Comparison of ENCODE assay signal across 1 cellular context in the genomic region with DNA sequence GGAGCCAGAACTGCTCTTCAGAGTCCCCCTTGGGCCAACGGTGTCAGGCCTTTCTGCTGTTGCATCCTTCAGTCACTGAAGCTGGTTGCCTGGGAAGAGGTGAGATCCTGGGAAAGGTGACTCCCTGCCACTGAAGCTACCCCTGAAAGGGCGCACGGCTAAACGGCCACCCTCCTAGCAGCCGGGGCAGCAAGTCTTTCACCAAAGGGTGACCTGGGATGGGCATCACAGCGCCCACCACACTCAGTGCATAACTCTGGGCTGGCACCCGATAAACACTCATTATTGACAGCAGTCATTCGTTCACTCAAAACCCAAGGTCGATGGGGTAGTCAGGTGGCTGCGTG.
TF ChIP-seq lines count a peak whose summit lies in the region.

No MANE protein-coding gene starts in this region.

TF ChIP-seq in K562, 482 proteins besides CTCF, POLR2A, EP300 and RAD21:
- TF ChIP-seq MECOM (CRISPR knock-in tag; IDR thresholded peaks at IDR 0.05) (0 out of 2 replicates have a peak, but pooled peaks have one; percentile 10), ZNF232 (CRISPR knock-in tag; IDR thresholded peaks at IDR 0.05) (no peak), ZNF24 (IDR thresholded peaks at IDR 0.05) (peak; percentile 71; the same call in 1 of the 2 replicates), CTBP1 (IDR thresholded peaks at IDR 0.05; ENCODE audit: borderline replicate concordance) (no peak), GTF2A2 (tag; IDR thresholded peaks at IDR 0.05) (peak; percentile 43; the same call in 1 of the 2 replicates), JUN (IDR thresholded peaks at IDR 0.05; ENCODE audit: borderline replicate concordance, low read depth, low read length) (no peak), JUN (CRISPR knock-in tag; IDR thresholded peaks at IDR 0.05; ENCODE audit: borderline replicate concordance) (no peak), ZFPM2 (CRISPR knock-in tag; IDR thresholded peaks at IDR 0.05) (no peak), JUND (IDR thresholded peaks at IDR 0.05; ENCODE audit: borderline replicate concordance, low read depth, low read length) (no peak), JUND (tag; IDR thresholded peaks at IDR 0.05; ENCODE audit: borderline replicate concordance, low read depth, low read length) (0 out of 3 replicates have a peak, but pooled peaks have one; percentile 1), NFXL1 (CRISPR knock-in tag; IDR thresholded peaks at IDR 0.05) (0 out of 2 replicates have a peak, but pooled peaks have one; percentile 39), ZNF695 (CRISPR knock-in tag; IDR thresholded peaks at IDR 0.05) (0 out of 2 replicates have a peak, but pooled peaks have one; percentile 14), HDGF (IDR thresholded peaks at IDR 0.05) (peak; percentile 15; the same call in 1 of the 2 replicates)
- TF ChIP-seq, protein P1, sequence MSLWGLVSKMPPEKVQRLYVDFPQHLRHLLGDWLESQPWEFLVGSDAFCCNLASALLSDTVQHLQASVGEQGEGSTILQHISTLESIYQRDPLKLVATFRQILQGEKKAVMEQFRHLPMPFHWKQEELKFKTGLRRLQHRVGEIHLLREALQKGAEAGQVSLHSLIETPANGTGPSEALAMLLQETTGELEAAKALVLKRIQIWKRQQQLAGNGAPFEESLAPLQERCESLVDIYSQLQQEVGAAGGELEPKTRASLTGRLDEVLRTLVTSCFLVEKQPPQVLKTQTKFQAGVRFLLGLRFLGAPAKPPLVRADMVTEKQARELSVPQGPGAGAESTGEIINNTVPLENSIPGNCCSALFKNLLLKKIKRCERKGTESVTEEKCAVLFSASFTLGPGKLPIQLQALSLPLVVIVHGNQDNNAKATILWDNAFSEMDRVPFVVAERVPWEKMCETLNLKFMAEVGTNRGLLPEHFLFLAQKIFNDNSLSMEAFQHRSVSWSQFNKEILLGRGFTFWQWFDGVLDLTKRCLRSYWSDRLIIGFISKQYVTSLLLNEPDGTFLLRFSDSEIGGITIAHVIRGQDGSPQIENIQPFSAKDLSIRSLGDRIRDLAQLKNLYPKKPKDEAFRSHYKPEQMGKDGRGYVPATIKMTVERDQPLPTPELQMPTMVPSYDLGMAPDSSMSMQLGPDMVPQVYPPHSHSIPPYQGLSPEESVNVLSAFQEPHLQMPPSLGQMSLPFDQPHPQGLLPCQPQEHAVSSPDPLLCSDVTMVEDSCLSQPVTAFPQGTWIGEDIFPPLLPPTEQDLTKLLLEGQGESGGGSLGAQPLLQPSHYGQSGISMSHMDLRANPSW (CRISPR knock-in tag; IDR thresholded peaks at IDR 0.05), result no peak
- TF ChIP-seq, protein P2, sequence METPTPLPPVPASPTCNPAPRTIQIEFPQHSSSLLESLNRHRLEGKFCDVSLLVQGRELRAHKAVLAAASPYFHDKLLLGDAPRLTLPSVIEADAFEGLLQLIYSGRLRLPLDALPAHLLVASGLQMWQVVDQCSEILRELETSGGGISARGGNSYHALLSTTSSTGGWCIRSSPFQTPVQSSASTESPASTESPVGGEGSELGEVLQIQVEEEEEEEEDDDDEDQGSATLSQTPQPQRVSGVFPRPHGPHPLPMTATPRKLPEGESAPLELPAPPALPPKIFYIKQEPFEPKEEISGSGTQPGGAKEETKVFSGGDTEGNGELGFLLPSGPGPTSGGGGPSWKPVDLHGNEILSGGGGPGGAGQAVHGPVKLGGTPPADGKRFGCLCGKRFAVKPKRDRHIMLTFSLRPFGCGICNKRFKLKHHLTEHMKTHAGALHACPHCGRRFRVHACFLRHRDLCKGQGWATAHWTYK (CRISPR knock-in tag; IDR thresholded peaks at IDR 0.05), result 0 out of 2 replicates have a peak, but pooled peaks have one; percentile 56
- TF ChIP-seq, protein P3, sequence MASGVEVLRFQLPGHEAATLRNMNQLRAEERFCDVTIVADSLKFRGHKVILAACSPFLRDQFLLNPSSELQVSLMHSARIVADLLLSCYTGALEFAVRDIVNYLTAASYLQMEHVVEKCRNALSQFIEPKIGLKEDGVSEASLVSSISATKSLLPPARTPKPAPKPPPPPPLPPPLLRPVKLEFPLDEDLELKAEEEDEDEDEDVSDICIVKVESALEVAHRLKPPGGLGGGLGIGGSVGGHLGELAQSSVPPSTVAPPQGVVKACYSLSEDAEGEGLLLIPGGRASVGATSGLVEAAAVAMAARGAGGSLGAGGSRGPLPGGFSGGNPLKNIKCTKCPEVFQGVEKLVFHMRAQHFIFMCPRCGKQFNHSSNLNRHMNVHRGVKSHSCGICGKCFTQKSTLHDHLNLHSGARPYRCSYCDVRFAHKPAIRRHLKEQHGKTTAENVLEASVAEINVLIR (CRISPR knock-in tag; IDR thresholded peaks at IDR 0.05), result peak; percentile 29; the same call in 1 of the 2 replicates
TF ChIP-seq in K562: peak in this region for 9.
